Comparison of ENCODE assay signal across 17 cellular contexts in genomic region chr9:114229236-114229635, GRCh38.
A peak's percentile ranks its signal among the peaks of the same experiment; 100 is the strongest.
DNase-seq lines count a peak whose midpoint lies in the region; ATAC-seq and TF ChIP-seq lines count a peak whose summit lies in the region.
"Had no signal": no experiment of that assay in that cellular context is flagged by ENCODE, and none has a peak within 500 bp of the region (broad histone marks: within the 10 kb centered on the region; RNA-seq: fewer than 3 reads in every experiment).

No MANE protein-coding gene starts in this region.

- no peak overlapping the region for H3K27ac Mint-ChIP-seq in GM23338
- 0 out of 2 replicates have a peak overlapping the region, but pooled peaks have one; percentile 11 for H3K27ac Mint-ChIP-seq in WTC11
- peak overlapping the region; percentile 100 for H3K27ac Mint-ChIP-seq in mesothelial cell of epicardium
- H3K27ac Mint-ChIP-seq in Calu3 (ENCODE audit: unreplicated experiment), result no peak overlapping the region
- H3K27ac Mint-ChIP-seq: CD4-positive, alpha-beta memory T cell had no signal

- no peak overlapping the region for H3K4me2 ChIP-seq in GM23338
- H3K4me2 ChIP-seq in hepatocyte, result no peak overlapping the region

- H4K20me1 ChIP-seq in GM23338 (replicated peaks; ENCODE audit: insufficient read depth) (no peaks in the 10 kb centered on the region; the same call in 1 of the 2 replicates), hepatocyte (ENCODE audit: insufficient read depth, poor library complexity, severe bottlenecking) (no peaks in the 10 kb centered on the region)

- no peaks in the 10 kb centered on the region for H3F3A ChIP-seq in GM23338 (replicated peaks; ENCODE audit: low read depth)

- H2AFZ ChIP-seq in GM23338, result no peak overlapping the region
- H2AFZ ChIP-seq in hepatocyte, result no peak overlapping the region

- H3K36me3 Mint-ChIP-seq in GM23338 (ENCODE audit: low read depth) (no peaks in the 10 kb centered on the region), WTC11 (no peaks in the 10 kb centered on the region), mesothelial cell of epicardium (peaks cover 4% of the 10 kb centered on the region), Calu3 (ENCODE audit: insufficient read depth, unreplicated experiment) (no peaks in the 10 kb centered on the region)
- H3K36me3 Mint-ChIP-seq: CD4-positive, alpha-beta memory T cell had no signal

- DNase-seq in GM23338 (ENCODE audit: low spot score), result no peak
- DNase-seq in WTC11 (ENCODE audit: low spot score), result no peak
- no peak for DNase-seq in hepatocyte (ENCODE audit: low spot score)
- DNase-seq in mesothelial cell of epicardium (ENCODE audit: low spot score in 2 of 2, unreplicated experiment in 2 of 2), result peak in 1 of 2 experiments; percentile 45
- DNase-seq in Calu3, result no peak
- DNase-seq in GM10248 (ENCODE audit: extremely low spot score), result no peak
- no peak for DNase-seq in DMS114 treated with DMSO at 0.1 percent for 48 hours (lab: John Stamatoyannopoulos, UW; ENCODE audit: unreplicated experiment)
- DNase-seq: BE2C; CD4-positive, alpha-beta memory T cell; EL; NCI-H146; NCI-H2227 treated with DMSO at 0.1 percent for 48 hours; NCI-H524 treated with DMSO at 0.1 percent for 48 hours; OCI-M1; RPMI8226 had no signal

- intact Hi-C loops in Calu3 (cut with micrococcal nuclease; ENCODE audit: unreplicated experiment), result no loop called here

- H3K9me2 ChIP-seq in GM23338 (ENCODE audit: insufficient read depth) (no peaks in the 10 kb centered on the region), hepatocyte (replicated peaks; ENCODE audit: insufficient read depth) (no peaks in the 10 kb centered on the region)

- TF ChIP-seq CTCF in GM23338 (conservative IDR thresholded peaks at IDR 0.05; ENCODE audit: low read depth in 2 of 2) (no peak), WTC11 (IDR thresholded peaks at IDR 0.05) (no peak), hepatocyte (IDR thresholded peaks at IDR 0.05; ENCODE audit: poor library complexity) (no peak), mesothelial cell of epicardium (IDR thresholded peaks at IDR 0.05; ENCODE audit: unreplicated experiment) (no peak), Calu3 (IDR thresholded peaks at IDR 0.05; ENCODE audit: unreplicated experiment) (no peak), GM10248 (IDR thresholded peaks at IDR 0.05; ENCODE audit: control extremely low read depth, extremely low read depth, low read depth, missing control alignments) (no peak)

- 81% methylated on average over 7 of the region's 7 CpGs for WGBS in hepatocyte (ENCODE audit: low lambda C conversion rate, missing lambda C conversion rate)

- POLR2A ChIA-PET in WTC11 (lab: Charles Lee), result no interaction called here
- POLR2A ChIA-PET in GM10248 (lab: Yijun Ruan, JAX), result no interaction called here

- H3K4me1 ChIP-seq in GM23338 (ENCODE audit: insufficient read depth), result peaks cover 11% of the 10 kb centered on the region
- peaks cover 20% of the 10 kb centered on the region for H3K4me1 ChIP-seq in hepatocyte (ENCODE audit: insufficient read depth)
- H3K4me1 ChIP-seq: BE2C had no signal

- H3K9me3 ChIP-seq in hepatocyte (ENCODE audit: low read depth), result no peaks in the 10 kb centered on the region
- H3K9me3 ChIP-seq: BE2C, SJSA1 had no signal

- H3K9me3 Mint-ChIP-seq in GM23338 (no peaks in the 10 kb centered on the region), WTC11 (no peaks in the 10 kb centered on the region), mesothelial cell of epicardium (no peaks in the 10 kb centered on the region), Calu3 (ENCODE audit: low read depth, unreplicated experiment) (no peaks in the 10 kb centered on the region)
- H3K9me3 Mint-ChIP-seq: CD4-positive, alpha-beta memory T cell had no signal

- H3K4me3 Mint-ChIP-seq in GM23338, result no peak overlapping the region
- H3K4me3 Mint-ChIP-seq in WTC11, result no peak overlapping the region
- no peak overlapping the region for H3K4me3 Mint-ChIP-seq in mesothelial cell of epicardium
- no peak overlapping the region for H3K4me3 Mint-ChIP-seq in Calu3 (ENCODE audit: low read depth, unreplicated experiment)
- H3K4me3 Mint-ChIP-seq: CD4-positive, alpha-beta memory T cell had no signal

- H3K4me1 Mint-ChIP-seq in GM23338, result peaks cover 35% of the 10 kb centered on the region
- peaks cover 21% of the 10 kb centered on the region for H3K4me1 Mint-ChIP-seq in WTC11
- peaks cover 64% of the 10 kb centered on the region for H3K4me1 Mint-ChIP-seq in mesothelial cell of epicardium
- H3K4me1 Mint-ChIP-seq in Calu3 (ENCODE audit: low read depth, unreplicated experiment), result no peaks in the 10 kb centered on the region
- H3K4me1 Mint-ChIP-seq: CD4-positive, alpha-beta memory T cell had no signal

- H3K4me3 ChIP-seq in GM23338 (no peak overlapping the region), hepatocyte (no peak overlapping the region)
- H3K4me3 ChIP-seq: SJSA1 had no signal

- no peaks in the 10 kb centered on the region for H3K79me2 ChIP-seq in GM23338 (replicated peaks; ENCODE audit: insufficient read depth)
- no peaks in the 10 kb centered on the region for H3K79me2 ChIP-seq in hepatocyte

- BruUV-seq in Calu3 (replicated peaks; lab: Mats Ljungman, UMichigan), result no TSS peak

- H3K27me3 Mint-ChIP-seq in GM23338 (ENCODE audit: insufficient read depth, low read depth, poor library complexity) (peaks cover 22% of the 10 kb centered on the region), WTC11 (ENCODE audit: low read depth) (no peaks in the 10 kb centered on the region), mesothelial cell of epicardium (ENCODE audit: low read depth) (no peaks in the 10 kb centered on the region), Calu3 (ENCODE audit: unreplicated experiment) (no peaks in the 10 kb centered on the region)

- no peaks in the 10 kb centered on the region for H3K36me3 ChIP-seq in GM23338 (ENCODE audit: insufficient read depth)
- no peaks in the 10 kb centered on the region for H3K36me3 ChIP-seq in hepatocyte (replicated peaks; ENCODE audit: insufficient read depth, low read depth)
- H3K36me3 ChIP-seq: BE2C, SJSA1 had no signal

- ATAC-seq in GM23338 (peak; percentile 60), WTC11 (peak; percentile 40)
- ATAC-seq: HCT116 had no signal

- H3K27ac ChIP-seq in GM23338 (ENCODE audit: low read depth) (no peak overlapping the region), hepatocyte (peak overlapping the region; percentile 27)
- H3K27ac ChIP-seq: SJSA1 had no signal

- H3K27me3 ChIP-seq in GM23338 (ENCODE audit: insufficient read depth), result no peaks in the 10 kb centered on the region
- no peaks in the 10 kb centered on the region for H3K27me3 ChIP-seq in hepatocyte
- H3K27me3 ChIP-seq: BE2C, SJSA1 had no signal

- CTCF ChIA-PET in WTC11 (lab: Charles Lee) (interaction anchor here (1.5 to 4.5 kb wide), 2 partner anchors 121 to 146 kb away, joined by 3 to 18 read pairs; no protein-coding TSS in a partner anchor), Calu3 (lab: Charles Lee) (no interaction called here), GM10248 (lab: Yijun Ruan, JAX) (interaction anchor here (1.2 kb wide), 1 partner anchor 22 kb away, joined by 3 read pairs; no protein-coding TSS in a partner anchor)

TF ChIP-seq in GM23338, 12 proteins besides CTCF, POLR2A, EP300 and RAD21 (continues in another document):
- TF ChIP-seq EZH2 (IDR thresholded peaks at IDR 0.05; ENCODE audit: low read depth, unreplicated experiment), result no peak
- TF ChIP-seq NANOG (IDR thresholded peaks at IDR 0.05; ENCODE audit: borderline replicate concordance), result no peak
- TF ChIP-seq EZH2phosphoT487 (IDR thresholded peaks at IDR 0.05; ENCODE audit: unreplicated experiment), result no peak
- TF ChIP-seq ETS1 (IDR thresholded peaks at IDR 0.05), result no peak
- no peak for TF ChIP-seq ZNF331 (CRISPR knock-in tag; IDR thresholded peaks at IDR 0.05; ENCODE audit: low read depth)
- TF ChIP-seq STAT1 (IDR thresholded peaks at IDR 0.05; ENCODE audit: unreplicated experiment), result no peak
- TF ChIP-seq ZNF114 (CRISPR knock-in tag; IDR thresholded peaks at IDR 0.05), result no peak

TF ChIP-seq in WTC11, 78 proteins besides CTCF, POLR2A, EP300 and RAD21 (continues in another document):
- TF ChIP-seq USF2 (CRISPR knock-in tag; IDR thresholded peaks at IDR 0.05) (no peak), USF1 (CRISPR knock-in tag; IDR thresholded peaks at IDR 0.05) (no peak), ZNF138 (CRISPR knock-in tag; conservative IDR thresholded peaks at IDR 0.05) (no peak), ELF4 (CRISPR knock-in tag; IDR thresholded peaks at IDR 0.05; ENCODE audit: low read depth) (no peak), SMAD3 (CRISPR knock-in tag; IDR thresholded peaks at IDR 0.05; ENCODE audit: borderline replicate concordance) (no peak), ZNF416 (CRISPR knock-in tag; IDR thresholded peaks at IDR 0.05) (no peak), NR2C2 (CRISPR knock-in tag; IDR thresholded peaks at IDR 0.05) (no peak)
- TF ChIP-seq, protein P1, sequence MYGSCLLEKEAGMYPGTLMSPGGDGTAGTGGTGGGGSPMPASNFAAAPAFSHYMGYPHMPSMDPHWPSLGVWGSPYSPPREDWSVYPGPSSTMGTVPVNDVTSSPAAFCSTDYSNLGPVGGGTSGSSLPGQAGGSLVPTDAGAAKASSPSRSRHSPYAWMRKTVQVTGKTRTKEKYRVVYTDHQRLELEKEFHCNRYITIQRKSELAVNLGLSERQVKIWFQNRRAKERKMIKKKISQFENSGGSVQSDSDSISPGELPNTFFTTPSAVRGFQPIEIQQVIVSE (CRISPR knock-in tag; IDR thresholded peaks at IDR 0.05; ENCODE audit: borderline replicate concordance), result no peak
- TF ChIP-seq, protein P2, sequence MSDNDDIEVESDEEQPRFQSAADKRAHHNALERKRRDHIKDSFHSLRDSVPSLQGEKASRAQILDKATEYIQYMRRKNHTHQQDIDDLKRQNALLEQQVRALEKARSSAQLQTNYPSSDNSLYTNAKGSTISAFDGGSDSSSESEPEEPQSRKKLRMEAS (CRISPR knock-in tag; IDR thresholded peaks at IDR 0.05), result no peak

Comparison
In these comparisons a context has a peak if more than half of its experiments do, and no peak if none do; other contexts are left out.
1. H3K27ac Mint-ChIP-seq: peak in WTC11 (single experiment) and mesothelial cell of epicardium (single experiment); none in GM23338 (single experiment) and Calu3 (single experiment).